In genomic region chr18:65326831-65327230, GRCh38 we compare ENCODE assay signal across 1 cellular context.
TF ChIP-seq lines count a peak whose summit lies in the region.

No MANE protein-coding gene starts in this region.

TF ChIP-seq in H1, 55 proteins besides CTCF, POLR2A, EP300 and RAD21 (continued from another document):
- TF ChIP-seq E2F6 (IDR thresholded peaks at IDR 0.05), result no peak
- no peak for TF ChIP-seq BACH1 (IDR thresholded peaks at IDR 0.05; ENCODE audit: low read length)
- no peak for TF ChIP-seq RFX5 (IDR thresholded peaks at IDR 0.05; ENCODE audit: borderline replicate concordance, low read depth, low read length)
- no peak for TF ChIP-seq CREB1 (IDR thresholded peaks at IDR 0.05)
- TF ChIP-seq GTF2F1 (IDR thresholded peaks at IDR 0.05; ENCODE audit: borderline replicate concordance, low read depth, low read length), result no peak
- no peak for TF ChIP-seq NRF1 (IDR thresholded peaks at IDR 0.05; ENCODE audit: low read depth, low read length)
- no peak for TF ChIP-seq TAF1 (IDR thresholded peaks at IDR 0.05; ENCODE audit: low read depth, low read length)
- no peak for TF ChIP-seq SP1 (IDR thresholded peaks at IDR 0.05; ENCODE audit: low read depth, low read length)
- TF ChIP-seq, protein P1, sequence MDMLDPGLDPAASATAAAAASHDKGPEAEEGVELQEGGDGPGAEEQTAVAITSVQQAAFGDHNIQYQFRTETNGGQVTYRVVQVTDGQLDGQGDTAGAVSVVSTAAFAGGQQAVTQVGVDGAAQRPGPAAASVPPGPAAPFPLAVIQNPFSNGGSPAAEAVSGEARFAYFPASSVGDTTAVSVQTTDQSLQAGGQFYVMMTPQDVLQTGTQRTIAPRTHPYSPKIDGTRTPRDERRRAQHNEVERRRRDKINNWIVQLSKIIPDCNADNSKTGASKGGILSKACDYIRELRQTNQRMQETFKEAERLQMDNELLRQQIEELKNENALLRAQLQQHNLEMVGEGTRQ (IDR thresholded peaks at IDR 0.05; ENCODE audit: low read length), result no peak
TF ChIP-seq in H1: peak in this region for 0.
